Comparison of ENCODE assay signal across 8 cellular contexts in genomic region chr17:40322417-40323315, GRCh38. TPM values are rescaled to one million over a fixed set of nuclear protein-coding genes. Genes with fewer than 3 reads are reported as not detected.
DNase-seq lines count a peak whose midpoint lies in the region; ATAC-seq and TF ChIP-seq lines count a peak whose summit lies in the region.

No MANE protein-coding gene starts in this region.

- intact Hi-C loops in uterus (cut with DNase I; ENCODE audit: low total_unique reads): no loop called here

- peaks cover 2% of the 10 kb centered on the region; the same call in 1 of the 2 replicates for H3K9me3 ChIP-seq in SJSA1 (replicated peaks)
- no peaks in the 10 kb centered on the region for H3K9me3 ChIP-seq in uterus

- TF ChIP-seq CTCF in uterus (IDR thresholded peaks at IDR 0.05): no peak

- H3K36me3 ChIP-seq in SJSA1: peaks cover 50% of the 10 kb centered on the region
- no peaks in the 10 kb centered on the region for H3K36me3 ChIP-seq in uterus

- TF ChIP-seq POLR2A in uterus (IDR thresholded peaks at IDR 0.05): no peak

- H3K27ac ChIP-seq in SJSA1 (peak overlapping the region; percentile 98), uterus (peak overlapping the region; percentile 83 to 95)

- DNase-seq in NCI-H2227 (lab: John Stamatoyannopoulos, UW; ENCODE audit: unreplicated experiment) (peak; percentile 57), NCI-H2227 treated with DMSO at 0.1 percent for 48 hours (lab: John Stamatoyannopoulos, UW) (no peak), SJSA1 (ENCODE audit: low read depth in 1 of 2, low spot score in 2 of 2) (peak; percentile 98 to 100), glomerular visceral epithelial cell (ENCODE audit: extremely low spot score) (peak; percentile 93), renal cortical epithelial cell (ENCODE audit: low read depth) (peak; percentile 82), uterus (peak; percentile 73 to 77)
- peak; percentile 44 to 78 (median 68) for DNase-seq in activated naive CD4-positive, alpha-beta T cell (lab: John Stamatoyannopoulos, UW)

- H3K27me3 ChIP-seq in SJSA1 (replicated peaks): no peaks in the 10 kb centered on the region
- no peaks in the 10 kb centered on the region for H3K27me3 ChIP-seq in uterus

- ATAC-seq in HG03108 (IDR thresholded peaks at IDR 0.05; ENCODE audit: unreplicated experiment): peak; percentile 29

- peaks cover 80% of the 10 kb centered on the region for H3K4me1 ChIP-seq in SJSA1 (replicated peaks)
- H3K4me1 ChIP-seq in uterus: peaks cover 14 to 64% of the 10 kb centered on the region in 2 donors

- H3K4me3 ChIP-seq in SJSA1 (peak overlapping the region; percentile 36), uterus (peak overlapping the region; percentile 8 to 28)

RNA-seq across cellular contexts. Expression of gene RARA, which starts 13.7 kb away (rescaled TPM):
- 30.7 and 38.5 TPM in 2 replicates for total RNA-seq in SJSA1 (2014; rRNA removed; shearing (Covaris generic))
- total RNA-seq in renal cortical epithelial cell (3.5 and 18.5 TPM in 2 replicates), uterus (10 to 100 TPM; 18.9 to 80.5 (median 46.3) TPM)

RNA-seq across cellular contexts. Expression of gene CDC6, which starts 35.0 kb away (rescaled TPM):
- 95.8 and 97.8 TPM in 2 replicates for total RNA-seq in SJSA1 (2014; rRNA removed; shearing (Covaris generic))
- 2.6 and 19.1 TPM in 2 replicates for total RNA-seq in renal cortical epithelial cell
- 10 to 100 TPM in 1 of 4 donors, under 1 TPM in 1, not detected in 2; 0.88 to 11.3 TPM for total RNA-seq in uterus

RNA-seq across cellular contexts. Expression of gene GJD3, which starts 41.9 kb away (rescaled TPM):
- total RNA-seq in SJSA1 (2014; rRNA removed; shearing (Covaris generic)): not detected in 2 replicates
- total RNA-seq in renal cortical epithelial cell (0.30 TPM in 1 of 2 replicates, not detected in the other), uterus (1 to 10 TPM in 1 of 4 donors, under 1 TPM in 1, not detected in 2; 0.83 to 3.8 TPM)
